In genomic region chr17:68101992-68102758, GRCh38 we compare ENCODE assay signal across 7 cellular contexts.
DNase-seq lines count a peak whose midpoint lies in the region; ATAC-seq, FAIRE-seq and TF ChIP-seq lines count a peak whose summit lies in the region.

No MANE protein-coding gene starts in this region.

- DNase-seq in GM12878 (ENCODE audit: low read depth, low spot score), result no peak
- DNase-seq in islet precursor cell, result peak; percentile 73
- DNase-seq in stimulated activated CD4-positive, alpha-beta T cell treated with anti-CD3 and anti-CD28 coated beads, Interleukin-2, amount 100 ng/mL, for 24 hours, result peak; percentile 26 to 37
- DNase-seq in ecto neural progenitor cell (ENCODE audit: low spot score), result no peak

- under 1% methylated on average over 40 of the region's 41 CpGs for WGBS in GM12878 (ENCODE audit: insufficient coverage, insufficient replicate concordance, low lambda C conversion rate, missing lambda C conversion rate)

- no peak for TF ChIP-seq POLR2A in GM12878 (IDR thresholded peaks at IDR 0.05; ENCODE audit: low read depth, low read length)

- no peaks in the 10 kb centered on the region for H4K20me1 ChIP-seq in OCI-LY3 (ENCODE audit: insufficient read depth, low read length)
- no peaks in the 10 kb centered on the region for H4K20me1 ChIP-seq in GM12878 (ENCODE audit: control insufficient read depth, insufficient read depth)

- H3K4me3 ChIP-seq in OCI-LY3 (ENCODE audit: low read length) (peak overlapping the region; percentile 88), GM12878 (peak overlapping the region; percentile 70)

- no peak for TF ChIP-seq CTCF in OCI-LY3 (IDR thresholded peaks at IDR 0.05; ENCODE audit: low read depth, low read length)
- TF ChIP-seq CTCF in GM12878 (IDR thresholded peaks at IDR 0.05 in 2 of 3, conservative IDR thresholded peaks at IDR 0.05 in 1 of 3; ENCODE audit: control insufficient read depth in 2 of 3, extremely low read depth in 1 of 3, insufficient read depth in 1 of 3, low read depth in 3 of 3, low read length in 3 of 3), result no peak

- intact Hi-C loops in GM12878 (cut with micrococcal nuclease; ENCODE audit: unreplicated experiment), result no loop called here

- RAD21 ChIA-PET in GM12878 (lab: Charles Lee; ENCODE audit: unreplicated experiment), result no interaction called here

- H3K9me3 ChIP-seq in OCI-LY3 (ENCODE audit: insufficient read depth, low read length), result no peaks in the 10 kb centered on the region
- no peaks in the 10 kb centered on the region; the same call in 2 of the 3 replicates for H3K9me3 ChIP-seq in GM12878 (replicated peaks; ENCODE audit: control insufficient read depth, insufficient read depth, low read length)

- H3K4me2 ChIP-seq in OCI-LY3 (ENCODE audit: low read length) (peak overlapping the region; percentile 77), GM12878 (ENCODE audit: control insufficient read depth, insufficient read depth) (peak overlapping the region; percentile 82)

- H3K79me2 ChIP-seq in OCI-LY3 (ENCODE audit: low read length), result no peaks in the 10 kb centered on the region
- H3K79me2 ChIP-seq in GM12878 (ENCODE audit: control insufficient read depth, insufficient read depth, low read length), result no peaks in the 10 kb centered on the region

- BruUV-seq in GM12878 (replicated peaks; lab: Mats Ljungman, UMichigan), result TSS peak; percentile 57

- SMC1A ChIA-PET in GM12878 (lab: Charles Lee; ENCODE audit: uncharacterized antibody, unreplicated experiment), result interaction anchor here (1.1 kb wide), 1 partner anchor 97 kb away, joined by 3 read pairs; no protein-coding TSS in a partner anchor

- H3K9ac ChIP-seq in OCI-LY3 (ENCODE audit: low read length), result peak overlapping the region; percentile 83
- peak overlapping the region; percentile 56 for H3K9ac ChIP-seq in GM12878 (ENCODE audit: control insufficient read depth, insufficient read depth, low read length)

- no peak for FAIRE-seq in GM12878 (lab: Jason Lieb, UNC)

- ATAC-seq in GM18511 (IDR thresholded peaks at IDR 0.05; ENCODE audit: unreplicated experiment) (peak; percentile 29), GM12878 (peak; percentile 41), HG03097 (IDR thresholded peaks at IDR 0.05; ENCODE audit: low FRiP score, unreplicated experiment) (no peak)

- POLR2A ChIA-PET in GM12878 (lab: Charles Lee), result no interaction called here

- H3K27ac ChIP-seq in OCI-LY3 (ENCODE audit: low read length) (no peak overlapping the region), GM12878 (ENCODE audit: control insufficient read depth, insufficient read depth) (no peak overlapping the region)

- TF ChIP-seq RAD21 in GM12878 (IDR thresholded peaks at IDR 0.05; ENCODE audit: insufficient read depth, low read depth, low read length), result no peak

- H3K36me3 ChIP-seq in OCI-LY3 (replicated peaks; ENCODE audit: low read depth, low read length), result no peaks in the 10 kb centered on the region
- no peaks in the 10 kb centered on the region for H3K36me3 ChIP-seq in GM12878 (ENCODE audit: control insufficient read depth in 2 of 2, insufficient read depth in 2 of 2, low read length in 1 of 2)

- peak overlapping the region; percentile 75 for H2AFZ ChIP-seq in OCI-LY3 (ENCODE audit: low read depth, low read length)
- peak overlapping the region; percentile 90 for H2AFZ ChIP-seq in GM12878 (ENCODE audit: control insufficient read depth, low read depth, low read length)

- in situ Hi-C loops in GM12878 (cut with MboI), result no loop called here

- H3K4me1 ChIP-seq in OCI-LY3 (ENCODE audit: low read length) (peaks cover 4% of the 10 kb centered on the region), GM12878 (ENCODE audit: control insufficient read depth, insufficient read depth, low read length) (peaks cover 4% of the 10 kb centered on the region; the same call in 1 of the 2 replicates)

- CTCF ChIA-PET in GM12878 (lab: Yijun Ruan, JAX), result no interaction called here

- TF ChIP-seq EP300 in GM12878 (IDR thresholded peaks at IDR 0.05; ENCODE audit: borderline replicate concordance in 1 of 2, control insufficient read depth in 1 of 2, low read depth in 2 of 2, low read length in 2 of 2), result no peak

- H3K27me3 ChIP-seq in OCI-LY3 (ENCODE audit: low read depth, low read length) (no peaks in the 10 kb centered on the region), GM12878 (replicated peaks in 1 of 2; ENCODE audit: control insufficient read depth in 2 of 2, insufficient read depth in 2 of 2, low read length in 1 of 2) (0 out of 4 replicates have a peak, but pooled peaks cover 0 to 3% of the 10 kb centered on the region in 2 experiments)

TF ChIP-seq in GM12878, 131 proteins besides CTCF, POLR2A, EP300 and RAD21 (continues in another document):
- TF ChIP-seq IRF3 (IDR thresholded peaks at IDR 0.05) (no peak), CEBPZ (IDR thresholded peaks at IDR 0.05; ENCODE audit: low read depth, low read length) (no peak), PAX5 (IDR thresholded peaks at IDR 0.05; ENCODE audit: borderline replicate concordance, low read depth, low read length) (no peak), NFIC (IDR thresholded peaks at IDR 0.05; ENCODE audit: low read depth, low read length) (no peak), ATF3 (IDR thresholded peaks at IDR 0.05; ENCODE audit: borderline replicate concordance, extremely low read depth, low read depth, low read length) (no peak), SREBF1 (IDR thresholded peaks at IDR 0.05; ENCODE audit: low read length) (no peak), SMARCA5 (IDR thresholded peaks at IDR 0.05) (no peak), IRF5 (IDR thresholded peaks at IDR 0.05; ENCODE audit: borderline replicate concordance) (no peak), JUNB (IDR thresholded peaks at IDR 0.05) (no peak), ATF2 (IDR thresholded peaks at IDR 0.05; ENCODE audit: low read length) (no peak)

Comparison
In these comparisons a context has a peak if more than half of its experiments do, and no peak if none do; other contexts are left out.
1. DNase-seq: peak in islet precursor cell (single experiment) and stimulated activated CD4-positive, alpha-beta T cell treated with anti-CD3 and anti-CD28 coated beads, Interleukin-2, amount 100 ng/mL, for 24 hours (2 of 2); none in GM12878 (single experiment) and ecto neural progenitor cell (single experiment).